In genomic region chr22:19143967-19144400, GRCh38 we compare ENCODE assay signal across 6 cellular contexts. TPM values are rescaled to one million over a fixed set of nuclear protein-coding genes. Genes with fewer than 3 reads are reported as not detected.
DNase-seq lines count a peak whose midpoint lies in the region; ATAC-seq, FAIRE-seq and TF ChIP-seq lines count a peak whose summit lies in the region.

No MANE protein-coding gene starts in this region.

- H3K4me2 ChIP-seq in osteoblast (ENCODE audit: insufficient read depth, low read length): peak overlapping the region; percentile 93

- H3K4me3 ChIP-seq in HUES6 (ENCODE audit: low read depth, low read length) (peak overlapping the region; percentile 80), bronchial epithelial cell (ENCODE audit: low read depth, low read length) (peak overlapping the region; percentile 77), osteoblast (ENCODE audit: insufficient read depth, low read length) (peak overlapping the region; percentile 100)

- TF ChIP-seq CTCF in 22Rv1 (IDR thresholded peaks at IDR 0.05) (no peak), bronchial epithelial cell (IDR thresholded peaks at IDR 0.05; ENCODE audit: insufficient read depth, low read length, severe bottlenecking) (no peak), osteoblast (IDR thresholded peaks at IDR 0.05; ENCODE audit: extremely low read depth, low read depth, low read length) (no peak)

- peaks cover 37% of the 10 kb centered on the region for H3K36me3 ChIP-seq in HUES6 (ENCODE audit: control insufficient read depth, insufficient read depth, low read length)
- peaks cover 22% of the 10 kb centered on the region for H3K36me3 ChIP-seq in bronchial epithelial cell (ENCODE audit: control insufficient read depth, insufficient read depth, low read length)
- peaks cover 35% of the 10 kb centered on the region for H3K36me3 ChIP-seq in osteoblast (ENCODE audit: insufficient read depth, low read length)

- peak overlapping the region; percentile 73 for H3K9ac ChIP-seq in HUES6 (ENCODE audit: low read length)

- peaks cover 23% of the 10 kb centered on the region for H3K79me2 ChIP-seq in osteoblast (ENCODE audit: insufficient read depth, low read length)

- no peak for FAIRE-seq in bronchial epithelial cell (lab: Jason Lieb, UNC)

- no peak for ATAC-seq in HG03565 (IDR thresholded peaks at IDR 0.05; ENCODE audit: unreplicated experiment)

- H3K4me1 ChIP-seq in HUES6 (ENCODE audit: control insufficient read depth, insufficient read depth, low read length) (peaks cover 3% of the 10 kb centered on the region), osteoblast (ENCODE audit: insufficient read depth, low read length) (peaks cover 5% of the 10 kb centered on the region)

- H3K27me3 ChIP-seq in HUES6 (ENCODE audit: control insufficient read depth, insufficient read depth, low read length) (peaks cover 32% of the 10 kb centered on the region), bronchial epithelial cell (ENCODE audit: control insufficient read depth, insufficient read depth, low read length) (peaks cover 20% of the 10 kb centered on the region), osteoblast (ENCODE audit: insufficient read depth, low read length) (peaks cover 25% of the 10 kb centered on the region)

- peak overlapping the region; percentile 96 for H2AFZ ChIP-seq in osteoblast (ENCODE audit: low read length)

- H3K27ac ChIP-seq in 22Rv1 (peak overlapping the region; percentile 51), HUES6 (ENCODE audit: low read depth, low read length) (0 out of 2 replicates have a peak overlapping the region, but pooled peaks have one; percentile 11), osteoblast (ENCODE audit: low read depth, low read length) (peak overlapping the region; percentile 92)

- DNase-seq in bronchial epithelial cell (ENCODE audit: low read depth) (peak; percentile 11), osteoblast (ENCODE audit: insufficient read length, low spot score, missing footprints) (peak; percentile 93), NCI-H2081 (lab: John Stamatoyannopoulos, UW) (no peak)

- H4K20me1 ChIP-seq in osteoblast (ENCODE audit: insufficient read depth, low read length): peaks cover 6% of the 10 kb centered on the region

- H3K9me3 ChIP-seq in HUES6 (ENCODE audit: control insufficient read depth, insufficient read depth, low read depth, low read length): no peaks in the 10 kb centered on the region
- H3K9me3 ChIP-seq in osteoblast (ENCODE audit: low read depth, low read length): no peaks in the 10 kb centered on the region

RNA-seq across cellular contexts. Expression of gene ESS2, which starts 0.5 kb away (rescaled TPM):
- total RNA-seq in bronchial epithelial cell: 6.9 and 12.9 TPM in 2 replicates
- total RNA-seq in osteoblast: 19.4 and 22.1 TPM in 2 replicates

RNA-seq across cellular contexts. Expression of gene GSC2, which starts 6.1 kb away (rescaled TPM):
- total RNA-seq in bronchial epithelial cell (not detected in 2 replicates), osteoblast (not detected in 2 replicates)

RNA-seq across cellular contexts. Expression of gene TSSK2, which starts 12.9 kb away (rescaled TPM):
- total RNA-seq in bronchial epithelial cell (not detected in 2 replicates), osteoblast (not detected in 2 replicates)

RNA-seq across cellular contexts. Expression of gene DGCR2, which starts 21.8 kb away (rescaled TPM):
- total RNA-seq in bronchial epithelial cell (50.0 and 60.7 TPM in 2 replicates), osteoblast (40.7 and 43.4 TPM in 2 replicates)

RNA-seq across cellular contexts. Expression of gene SLC25A1, which starts 34.6 kb away (rescaled TPM):
- 62.3 and 71.6 TPM in 2 replicates for total RNA-seq in bronchial epithelial cell
- 63.7 and 69.2 TPM in 2 replicates for total RNA-seq in osteoblast

Comparison
In these comparisons a context has a peak if more than half of its experiments do, and no peak if none do; other contexts are left out.
1. H3K27ac ChIP-seq: peak in every context shown above with its lines; median percentile 92 in osteoblast; 51 in 22Rv1; 11 in HUES6.
2. DNase-seq: peak in bronchial epithelial cell (single experiment) and osteoblast (single experiment); none in NCI-H2081 (0 of 2).
3. Peak in every context shown above with its lines, with median percentiles within 50 percentile points of each other: H3K4me3 ChIP-seq.